Comparison of ENCODE assay signal across 15 cellular contexts in genomic region chr1:24763671-24764070, GRCh38. TPM values are rescaled to one million over a fixed set of nuclear protein-coding genes. Genes with fewer than 3 reads are reported as not detected.
DNase-seq lines count a peak whose midpoint lies in the region; ATAC-seq and TF ChIP-seq lines count a peak whose summit lies in the region.
"Had no signal": no experiment of that assay in that cellular context is flagged by ENCODE, and none has a peak within 500 bp of the region (broad histone marks: within the 10 kb centered on the region; RNA-seq: fewer than 3 reads in every experiment).

No MANE protein-coding gene starts in this region.

- no peak overlapping the region for H2AFZ ChIP-seq in SK-N-SH (ENCODE audit: low read depth)
- H2AFZ ChIP-seq: GM23338 had no signal

- H4K20me1 ChIP-seq in SK-N-SH (ENCODE audit: insufficient read depth), result peaks cover 63% of the 10 kb centered on the region

- TF ChIP-seq RAD21 in SK-N-SH (IDR thresholded peaks at IDR 0.05; ENCODE audit: low read length), result no peak

- H3K4me2 ChIP-seq in SK-N-SH, result no peak overlapping the region
- H3K4me2 ChIP-seq: GM23338 had no signal

- TF ChIP-seq EP300 in SK-N-SH (IDR thresholded peaks at IDR 0.05; ENCODE audit: borderline replicate concordance in 1 of 2, low read depth in 1 of 2, low read length in 1 of 2), result no peak

- intact Hi-C loops in uterus (cut with DNase I; ENCODE audit: low total_unique reads), result no loop called here

- 90% methylated on average over 3 of the region's 3 CpGs for WGBS in SK-N-SH (ENCODE audit: low lambda C conversion rate)

- no peak overlapping the region for H3K9ac ChIP-seq in SK-N-SH
- H3K9ac ChIP-seq: BLaER1 treated with 17β-estradiol and CSF1 and Interleukin-3, amounts not matched to agents 10 nM and 100 nM had no signal

- ATAC-seq in SK-N-SH treated with all-trans-retinoic acid at 6 μM for 48 hours, result no peak
- no peak for ATAC-seq in HG02623 (IDR thresholded peaks at IDR 0.05; ENCODE audit: unreplicated experiment)
- ATAC-seq: GM23338 had no signal

- peaks cover 29% of the 10 kb centered on the region for H3F3A ChIP-seq in SK-N-SH (replicated peaks; ENCODE audit: insufficient read depth)

- DNase-seq in SK-N-SH (no peak), NCI-H2227 (lab: John Stamatoyannopoulos, UW; ENCODE audit: unreplicated experiment) (peak; percentile 23), fibroblast of villous mesenchyme (ENCODE audit: low read depth) (peak; percentile 79), uterus (no peak), NCI-H146 treated with DMSO at 0.1 percent for 48 hours (lab: John Stamatoyannopoulos, UW; ENCODE audit: unreplicated experiment) (no peak), NCI-H187 (lab: John Stamatoyannopoulos, UW) (no peak)
- DNase-seq: CD4-positive, CD25-positive, alpha-beta regulatory T cell; DMS53; GF-D8; H7 had no signal

- no peak for TF ChIP-seq CTCF in SK-N-SH (IDR thresholded peaks at IDR 0.05)
- TF ChIP-seq CTCF in fibroblast of villous mesenchyme (IDR thresholded peaks at IDR 0.05; ENCODE audit: insufficient read depth, low read depth, low read length), result no peak
- TF ChIP-seq CTCF in uterus (IDR thresholded peaks at IDR 0.05), result no peak

- H3K27me3 ChIP-seq in SK-N-SH (ENCODE audit: insufficient read depth) (no peaks in the 10 kb centered on the region), uterus (no peaks in the 10 kb centered on the region)
- H3K27me3 ChIP-seq: BLaER1 treated with 17β-estradiol and CSF1 and Interleukin-3, amounts not matched to agents 10 nM and 100 nM had no signal

- peaks cover 0 to 8% of the 10 kb centered on the region in 2 experiments for H3K36me3 ChIP-seq in SK-N-SH (replicated peaks in 1 of 2; ENCODE audit: control insufficient read depth in 1 of 2, insufficient read depth in 2 of 2, low read length in 1 of 2)
- H3K36me3 ChIP-seq in uterus, result no peaks in the 10 kb centered on the region

- H3K4me1 ChIP-seq in SK-N-SH (ENCODE audit: control insufficient read depth in 1 of 2, insufficient read depth in 2 of 2, low read depth in 1 of 2, low read length in 1 of 2) (peaks cover 0 to 18% of the 10 kb centered on the region in 2 experiments; a peak in 2 of 4 replicates), uterus (peaks cover 7 to 12% of the 10 kb centered on the region in 2 donors)

- POLR2A ChIA-PET in SK-N-SH (lab: Yijun Ruan, JAX), result interaction anchor here (0.6 to 1.2 kb wide), 2 partner anchors 11 to 84 kb away, joined by 4 to 5 read pairs; no protein-coding TSS in a partner anchor

- H3K9me2 ChIP-seq in SK-N-SH, result no peaks in the 10 kb centered on the region

- H3K4me3 ChIP-seq in SK-N-SH (ENCODE audit: low read depth in 2 of 2, low read length in 1 of 2) (no peak overlapping the region), fibroblast of villous mesenchyme (ENCODE audit: low read depth, low read length) (no peak overlapping the region), uterus (no peak overlapping the region)
- H3K4me3 ChIP-seq: BLaER1 treated with 17β-estradiol and CSF1 and Interleukin-3, amounts not matched to agents 10 nM and 100 nM; GM23338 had no signal

- CTCF ChIA-PET in SK-N-SH (lab: Yijun Ruan, JAX), result interaction anchor here (1.0 to 2.0 kb wide), 3 partner anchors 16 to 75 kb away, joined by 3 to 6 read pairs (median 4); no protein-coding TSS in a partner anchor

- H3K9me3 ChIP-seq in SK-N-SH (no peaks in the 10 kb centered on the region), uterus (no peaks in the 10 kb centered on the region)

- H3K79me2 ChIP-seq in SK-N-SH (ENCODE audit: insufficient read depth), result peaks cover 100% of the 10 kb centered on the region

- TF ChIP-seq POLR2A in uterus (IDR thresholded peaks at IDR 0.05), result no peak

- H3K27ac ChIP-seq in SK-N-SH (ENCODE audit: low read depth in 2 of 2, low read length in 1 of 2), result no peak overlapping the region; a peak in 1 of 4 replicates
- peak overlapping the region; percentile 64 to 76 for H3K27ac ChIP-seq in uterus
- H3K27ac ChIP-seq: 22Rv1 had no signal

TF ChIP-seq in SK-N-SH treated with all-trans-retinoic acid at 6 μM for 48 hours, 23 proteins besides CTCF, POLR2A, EP300 and RAD21:
- TF ChIP-seq ZNF565 (CRISPR knock-in tag; conservative IDR thresholded peaks at IDR 0.05; ENCODE audit: low read depth), result no peak
- TF ChIP-seq ISL1 (CRISPR knock-in tag; IDR thresholded peaks at IDR 0.05), result 0 out of 2 replicates have a peak, but pooled peaks have one; percentile 12

TF ChIP-seq in SK-N-SH, 30 proteins besides CTCF, POLR2A, EP300 and RAD21 (continues in another document):
- TF ChIP-seq RXRA (IDR thresholded peaks at IDR 0.05; ENCODE audit: borderline replicate concordance, low read depth), result no peak
- no peak for TF ChIP-seq MAX (IDR thresholded peaks at IDR 0.05; ENCODE audit: low read depth)
- no peak for TF ChIP-seq FOXM1 (IDR thresholded peaks at IDR 0.05; ENCODE audit: low read depth)
- TF ChIP-seq JUND (IDR thresholded peaks at IDR 0.05), result no peak
- TF ChIP-seq REST (IDR thresholded peaks at IDR 0.05; ENCODE audit: low read depth, low read length), result no peak
- TF ChIP-seq ZBTB33 (IDR thresholded peaks at IDR 0.05; ENCODE audit: borderline replicate concordance, low read depth), result no peak
- no peak for TF ChIP-seq MEF2A (IDR thresholded peaks at IDR 0.05; ENCODE audit: borderline replicate concordance, low read depth)
- TF ChIP-seq IRF3 (IDR thresholded peaks at IDR 0.05; ENCODE audit: low read depth, low read length), result no peak
- TF ChIP-seq GABPA (IDR thresholded peaks at IDR 0.05; ENCODE audit: low read depth), result no peak
- no peak for TF ChIP-seq EZH2phosphoT487 (IDR thresholded peaks at IDR 0.05; ENCODE audit: borderline replicate concordance, low read depth)
- no peak for TF ChIP-seq FOXJ3 (CRISPR knock-in tag; IDR thresholded peaks at IDR 0.05)
- TF ChIP-seq USF1 (IDR thresholded peaks at IDR 0.05; ENCODE audit: borderline replicate concordance, low read depth), result no peak
- TF ChIP-seq TAF1 (IDR thresholded peaks at IDR 0.05; ENCODE audit: borderline replicate concordance, low read depth, low read length), result no peak

RNA-seq across cellular contexts. Expression of gene CLIC4, which starts 18.4 kb away (rescaled TPM):
- polyA plus RNA-seq in SK-N-SH (2012; rRNA removed), result 66.4 and 84.4 TPM in 2 replicates
- polyA plus RNA-seq in SK-N-SH (2012; cell fraction: cytosol; rRNA removed), result 98.5 and 106 TPM in 2 replicates
- polyA plus RNA-seq in SK-N-SH (2012; cell fraction: nucleus; rRNA removed), result 29.1 and 46.8 TPM in 2 replicates
- total RNA-seq in fibroblast of villous mesenchyme, result 411 and 544 TPM in 2 replicates
- 100 to 1,000 TPM; 294 to 434 (median 374) TPM for total RNA-seq in uterus

Comparison
In these comparisons a context has a peak if more than half of its experiments do, and no peak if none do; other contexts are left out.
1. DNase-seq: peak in NCI-H2227 (single experiment) and fibroblast of villous mesenchyme (single experiment); none in SK-N-SH (single experiment), uterus (0 of 2), NCI-H146 treated with DMSO at 0.1 percent for 48 hours (single experiment) and NCI-H187 (0 of 2).
2. H3K27ac ChIP-seq: peak in uterus (2 of 2); none in SK-N-SH (0 of 2).